ENCODE assay signal across 9 cellular contexts in genomic region chr20:24470031-24470781, GRCh38. TPM values are rescaled to one million over a fixed set of nuclear protein-coding genes. Genes with fewer than 3 reads are reported as not detected.
A peak's percentile ranks its signal among the peaks of the same experiment; 100 is the strongest.
DNase-seq lines count a peak whose midpoint lies in the region; ATAC-seq and TF ChIP-seq lines count a peak whose summit lies in the region.
"Had no signal": no experiment of that assay in that cellular context is flagged by ENCODE, and none has a peak within 500 bp of the region (broad histone marks: within the 10 kb centered on the region; RNA-seq: fewer than 3 reads in every experiment).

No MANE protein-coding gene starts in this region.

- 0% methylated on average over 29 to 33 of the region's 43 CpGs for WGBS in mesodermal cell (ENCODE audit: insufficient coverage in 2 of 2), 2 experiments
- WGBS in transverse colon (ENCODE audit: low coverage in 1 of 2), 2 donors, result 7% methylated on average over 40 of the region's 43 CpGs; no CpG with 5 or more reads in 1 of the 2 donors

- no peaks in the 10 kb centered on the region for H3K9me3 Mint-ChIP-seq in activated CD4-positive, alpha-beta T cell treated with anti-CD3 and anti-CD28 coated beads for 36 hours (ENCODE audit: low read depth)
- H3K9me3 Mint-ChIP-seq in activated CD4-positive, alpha-beta T cell treated with anti-CD3 and anti-CD28 coated beads, Interleukin-2, amount 10 ng/mL, durations not matched to agents 7 days and 5 days, result no peaks in the 10 kb centered on the region
- H3K9me3 Mint-ChIP-seq: CD4-positive, CD25-positive, alpha-beta regulatory T cell had no signal

- H3K4me3 Mint-ChIP-seq in activated CD4-positive, alpha-beta T cell treated with anti-CD3 and anti-CD28 coated beads for 36 hours, result peak overlapping the region; percentile 46
- H3K4me3 Mint-ChIP-seq in activated CD4-positive, alpha-beta T cell treated with anti-CD3 and anti-CD28 coated beads, Interleukin-2, amount 10 ng/mL, durations not matched to agents 7 days and 5 days, result no peak overlapping the region

- H3K9ac ChIP-seq in duodenal mucosa (ENCODE audit: low read depth in 1 of 2, low read length in 2 of 2), result no peak overlapping the region

- no peak for TF ChIP-seq EP300 in transverse colon (IDR thresholded peaks at IDR 0.05; ENCODE audit: low read depth)

- POLR2A ChIA-PET in activated CD4-positive, alpha-beta T cell treated with anti-CD3 and anti-CD28 coated beads for 36 hours (lab: Charles Lee), result no interaction called here
- POLR2A ChIA-PET in activated CD4-positive, alpha-beta T cell treated with anti-CD3 and anti-CD28 coated beads, Interleukin-2, amount 10 ng/mL, durations not matched to agents 7 days and 5 days (lab: Charles Lee), result no interaction called here

- H3K36me3 Mint-ChIP-seq in activated CD4-positive, alpha-beta T cell treated with anti-CD3 and anti-CD28 coated beads for 36 hours (ENCODE audit: low read depth), result no peaks in the 10 kb centered on the region
- no peaks in the 10 kb centered on the region for H3K36me3 Mint-ChIP-seq in activated CD4-positive, alpha-beta T cell treated with anti-CD3 and anti-CD28 coated beads, Interleukin-2, amount 10 ng/mL, durations not matched to agents 7 days and 5 days (ENCODE audit: low read depth)
- H3K36me3 Mint-ChIP-seq: CD4-positive, CD25-positive, alpha-beta regulatory T cell had no signal

- peak; percentile 17 for DNase-seq in activated CD4-positive, alpha-beta T cell treated with anti-CD3 and anti-CD28 coated beads for 36 hours
- no peak for DNase-seq in activated CD4-positive, alpha-beta T cell treated with anti-CD3 and anti-CD28 coated beads for 4 hours
- DNase-seq in transverse colon, result no peak
- no peak for DNase-seq in NCI-H1694 (lab: John Stamatoyannopoulos, UW)
- DNase-seq in activated CD4-positive, alpha-beta T cell treated with anti-CD3 and anti-CD28 coated beads for 1 hour, result no peak
- no peak for DNase-seq in activated CD4-positive, alpha-beta T cell treated with anti-CD3 and anti-CD28 coated beads, Interleukin-2, amount 10 ng/mL, durations not matched to agents 7 days and 5 days
- DNase-seq: CD4-positive, CD25-positive, alpha-beta regulatory T cell had no signal

- H3K9me3 ChIP-seq in duodenal mucosa (ENCODE audit: control insufficient read depth in 1 of 2, low read length in 2 of 2), result no peaks in the 10 kb centered on the region
- no peaks in the 10 kb centered on the region for H3K9me3 ChIP-seq in mesodermal cell (ENCODE audit: control insufficient read depth, low read length)
- no peaks in the 10 kb centered on the region for H3K9me3 ChIP-seq in transverse colon

- no peaks in the 10 kb centered on the region for H3K36me3 ChIP-seq in duodenal mucosa (ENCODE audit: control insufficient read depth in 1 of 2, insufficient read depth in 2 of 2, low read length in 2 of 2)
- H3K36me3 ChIP-seq in mesodermal cell (ENCODE audit: control insufficient read depth, insufficient read depth, low read length), result no peaks in the 10 kb centered on the region
- H3K36me3 ChIP-seq in transverse colon, result no peaks in the 10 kb centered on the region

- in situ Hi-C loops in transverse colon (cut with MboI; ENCODE audit: low pct_ligation_motif_present in 1 of 4, low pct_unique_long_range_greater_than_20kb in 1 of 4, low sequenced_read_pairs in 3 of 4), result no loop called here

- no peak for TF ChIP-seq POLR2A in transverse colon (IDR thresholded peaks at IDR 0.05)

- H3K27ac Mint-ChIP-seq in activated CD4-positive, alpha-beta T cell treated with anti-CD3 and anti-CD28 coated beads for 36 hours, result no peak overlapping the region
- no peak overlapping the region for H3K27ac Mint-ChIP-seq in activated CD4-positive, alpha-beta T cell treated with anti-CD3 and anti-CD28 coated beads, Interleukin-2, amount 10 ng/mL, durations not matched to agents 7 days and 5 days
- H3K27ac Mint-ChIP-seq: CD4-positive, CD25-positive, alpha-beta regulatory T cell had no signal

- intact Hi-C loops in activated CD4-positive, alpha-beta T cell treated with anti-CD3 and anti-CD28 coated beads for 36 hours (cut with DNase I, micrococcal nuclease), result no loop called here
- intact Hi-C loops in transverse colon (cut with DNase I; ENCODE audit: low total_unique reads), result no loop called here

- H3K27me3 Mint-ChIP-seq in activated CD4-positive, alpha-beta T cell treated with anti-CD3 and anti-CD28 coated beads for 36 hours, result peaks cover 27% of the 10 kb centered on the region
- peaks cover 65% of the 10 kb centered on the region for H3K27me3 Mint-ChIP-seq in activated CD4-positive, alpha-beta T cell treated with anti-CD3 and anti-CD28 coated beads, Interleukin-2, amount 10 ng/mL, durations not matched to agents 7 days and 5 days

- H3K27me3 ChIP-seq in duodenal mucosa (ENCODE audit: control insufficient read depth in 1 of 2, insufficient read depth in 2 of 2, low read length in 2 of 2), result peaks cover 13 to 33% of the 10 kb centered on the region in 2 donors
- H3K27me3 ChIP-seq in transverse colon, result peaks cover 71% of the 10 kb centered on the region

- H3K27ac ChIP-seq in duodenal mucosa (ENCODE audit: low read depth, low read length), result no peak overlapping the region
- no peak overlapping the region for H3K27ac ChIP-seq in mesodermal cell (ENCODE audit: low read depth, low read length, severe bottlenecking)
- no peak overlapping the region for H3K27ac ChIP-seq in transverse colon

- no peak for TF ChIP-seq CTCF in transverse colon (IDR thresholded peaks at IDR 0.05)

- CTCF ChIA-PET in activated CD4-positive, alpha-beta T cell treated with anti-CD3 and anti-CD28 coated beads for 36 hours (lab: Charles Lee), result no interaction called here
- CTCF ChIA-PET in activated CD4-positive, alpha-beta T cell treated with anti-CD3 and anti-CD28 coated beads, Interleukin-2, amount 10 ng/mL, durations not matched to agents 7 days and 5 days (lab: Charles Lee), result no interaction called here

- peak overlapping the region; percentile 33 to 51 for H3K4me3 ChIP-seq in duodenal mucosa (ENCODE audit: low read depth in 1 of 2, low read length in 2 of 2)
- H3K4me3 ChIP-seq in mesodermal cell (ENCODE audit: extremely low read depth, insufficient read depth, low read length, poor library complexity, severe bottlenecking), result peak overlapping the region; percentile 48
- H3K4me3 ChIP-seq in transverse colon, result peak overlapping the region in 3 of 4 donors; percentile 20 to 49 (median 33)

- H3K4me1 ChIP-seq in duodenal mucosa (ENCODE audit: control insufficient read depth in 1 of 2, insufficient read depth in 2 of 2, low read length in 2 of 2) (no peaks in the 10 kb centered on the region), mesodermal cell (ENCODE audit: control insufficient read depth, insufficient read depth, low read length, poor library complexity, severe bottlenecking) (peaks cover 7% of the 10 kb centered on the region), transverse colon (peaks cover 6 to 20% (median 14%) of the 10 kb centered on the region in 4 donors)

- no peak for ATAC-seq in activated CD4-positive, alpha-beta T cell treated with anti-CD3 and anti-CD28 coated beads for 36 hours

- peaks cover 12% of the 10 kb centered on the region for H3K4me1 Mint-ChIP-seq in activated CD4-positive, alpha-beta T cell treated with anti-CD3 and anti-CD28 coated beads for 36 hours
- H3K4me1 Mint-ChIP-seq in activated CD4-positive, alpha-beta T cell treated with anti-CD3 and anti-CD28 coated beads, Interleukin-2, amount 10 ng/mL, durations not matched to agents 7 days and 5 days, result peaks cover 10% of the 10 kb centered on the region

RNA-seq across cellular contexts. Expression of gene SYNDIG1, which starts 0.8 kb away (rescaled TPM):
- total RNA-seq in activated CD4-positive, alpha-beta T cell treated with anti-CD3 and anti-CD28 coated beads for 36 hours, result not detected
- polyA plus RNA-seq in mesodermal cell (2013, experiment 1 of 2), result 1.9 TPM
- 1.7 TPM for polyA plus RNA-seq in mesodermal cell (2013, experiment 2 of 2)
- total RNA-seq in transverse colon, result under 1 TPM in 2 of 4 donors, not detected in 2; 0.27 to 0.32 TPM
- total RNA-seq in activated CD4-positive, alpha-beta T cell treated with anti-CD3 and anti-CD28 coated beads, Interleukin-2, amount 10 ng/mL, durations not matched to agents 7 days and 5 days, result not detected
- total RNA-seq: CD4-positive, CD25-positive, alpha-beta regulatory T cell had no signal
- polyA plus RNA-seq: CD4-positive, CD25-positive, alpha-beta regulatory T cell had no signal
